22 cellular contexts compared by ENCODE assay signal in genomic region chr1:230242317-230242716, GRCh38.
"Had no signal": no experiment of that assay in that cellular context is flagged by ENCODE, and none has a peak within 500 bp of the region (broad histone marks: within the 10 kb centered on the region; RNA-seq: fewer than 3 reads in every experiment).

No MANE protein-coding gene starts in this region.

- H3K36me3 ChIP-seq: breast epithelium, prostate gland had no signal

- ATAC-seq: foreskin keratinocyte, left lung, mucosa of descending colon, right cardiac atrium had no signal

- H3K9me3 Mint-ChIP-seq: dendritic cell treated with granulocyte-macrophage colony-stimulating factor and Interleukin-4, amounts not matched to agents 40 ng/mL and 50 ng/mL, for 4 days; type B pancreatic cell had no signal

- H3K4me3 Mint-ChIP-seq: activated T-helper 1 cell treated with anti-CD3 and anti-CD28 coated beads, Interleukin-12 subunit alpha, Interleukin-12 subunit beta, Interleukin-2, Interleukin-4 antibody, amounts not matched to agents 30 ng/mL and 10 ng/mL and 1 ng/mL, durations not matched to agents 14 hours and 24 hours and 36 hours; dendritic cell treated with granulocyte-macrophage colony-stimulating factor and Interleukin-4, amounts not matched to agents 40 ng/mL and 50 ng/mL, for 4 days; memory B cell; neural crest cell; T-helper 1 cell treated with Interleukin-12 subunit alpha and Interleukin-12 subunit beta and Interleukin-4 antibody, amounts not matched to agents 30 μg/mL and 1 μg/mL, for 36 hours; type B pancreatic cell had no signal

- DNase-seq: activated CD4-positive, alpha-beta T cell treated with anti-CD3 and anti-CD28 coated beads, Interleukin-2, amount 50 U/mL, for 1 hour; activated CD8-positive, alpha-beta memory T cell treated with anti-CD3 and anti-CD28 coated beads, Interleukin-2, amount 50 U/mL, for 4 hours; activated naive CD4-positive, alpha-beta T cell; effector memory CD4-positive, alpha-beta T cell; esophagus squamous epithelium; foreskin keratinocyte; hypothalamus; kidney; left lung; mucosa of descending colon; naive B cell; stomach had no signal

- H3K27ac ChIP-seq: breast epithelium, esophagus squamous epithelium, foreskin keratinocyte, left lung, prostate gland, stomach had no signal

- H3K4me1 Mint-ChIP-seq: memory B cell had no signal

- H3K27ac Mint-ChIP-seq: dendritic cell treated with granulocyte-macrophage colony-stimulating factor and Interleukin-4, amounts not matched to agents 40 ng/mL and 50 ng/mL, for 4 days; memory B cell; T-helper 1 cell treated with Interleukin-12 subunit alpha and Interleukin-12 subunit beta and Interleukin-4 antibody, amounts not matched to agents 30 μg/mL and 1 μg/mL, for 36 hours; type B pancreatic cell had no signal

- H3K27me3 ChIP-seq: breast epithelium, esophagus squamous epithelium, foreskin keratinocyte, left lung, stomach had no signal

- H3K4me3 ChIP-seq: breast epithelium, esophagus squamous epithelium, left lung, mucosa of descending colon, prostate gland, stomach had no signal

- H3K4me1 ChIP-seq: breast epithelium, esophagus squamous epithelium, foreskin keratinocyte, left lung, prostate gland had no signal

- H3K9me3 ChIP-seq: breast epithelium, esophagus squamous epithelium, left lung, mucosa of descending colon, prostate gland, stomach had no signal

- H3K27me3 Mint-ChIP-seq: dendritic cell treated with granulocyte-macrophage colony-stimulating factor and Interleukin-4, amounts not matched to agents 40 ng/mL and 50 ng/mL, for 4 days; memory B cell; naive B cell; type B pancreatic cell had no signal

- FAIRE-seq: astrocyte, kidney had no signal
